ENCODE assay signal across 8 cellular contexts in the genomic region with DNA sequence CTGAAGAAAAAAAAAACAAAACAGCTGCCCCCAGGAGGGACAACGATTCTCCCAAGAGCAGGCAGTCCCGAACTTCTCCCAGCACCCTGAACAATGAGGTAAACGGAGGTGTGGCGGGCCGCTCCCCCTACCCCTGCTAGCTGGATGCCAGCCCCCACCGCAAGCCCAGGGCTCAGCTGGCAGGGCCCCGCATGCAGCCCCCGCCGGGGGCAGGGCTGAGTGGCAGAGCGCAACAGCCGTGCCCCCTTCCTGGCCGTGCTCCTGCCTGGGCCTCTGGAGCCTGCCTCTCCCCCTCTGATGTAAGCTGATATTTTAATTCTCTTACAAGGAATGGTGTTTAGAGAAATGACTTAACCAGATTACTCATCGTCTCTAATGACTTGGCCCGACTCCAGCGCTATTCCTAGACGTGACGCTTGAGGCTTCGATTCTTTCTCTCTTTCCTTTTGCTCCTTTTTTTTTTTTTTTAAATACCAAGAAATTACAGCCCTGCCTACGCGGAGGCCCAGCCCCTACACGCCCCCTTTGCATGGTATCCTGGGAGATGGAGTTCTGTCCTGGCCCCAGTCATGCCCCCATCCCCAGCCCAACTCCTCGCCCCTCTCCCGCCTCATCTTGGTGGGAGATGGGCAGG. TPM values are rescaled to one million over a fixed set of nuclear protein-coding genes. Genes with fewer than 3 reads are reported as not detected.
DNase-seq lines count a peak whose midpoint lies in the region; ATAC-seq, FAIRE-seq and TF ChIP-seq lines count a peak whose summit lies in the region.

No MANE protein-coding gene starts in this region.

- H3K4me3 ChIP-seq in pancreas, result peak overlapping the region in 2 of 4 donors; percentile 0 to 33
- peak overlapping the region; percentile 62 for H3K4me3 ChIP-seq in thoracic aorta

- peak overlapping the region in 3 of 4 donors; percentile 16 to 79 (median 73) for H3K27ac ChIP-seq in pancreas
- H3K27ac ChIP-seq in thoracic aorta, result peak overlapping the region; percentile 94 to 98

- H3K9me3 Mint-ChIP-seq in activated naive CD8-positive, alpha-beta T cell treated with anti-CD3 and anti-CD28 coated beads, Interleukin-2, amount 50 U/mL, for 24 hours, result no peaks in the 10 kb centered on the region

- no peaks in the 10 kb centered on the region for H3K36me3 ChIP-seq in pancreas
- no peaks in the 10 kb centered on the region for H3K36me3 ChIP-seq in thoracic aorta

- H3K27me3 ChIP-seq in pancreas (no peaks in the 10 kb centered on the region), thoracic aorta (replicated peaks; ENCODE audit: insufficient read depth) (no peaks in the 10 kb centered on the region)

- DNase-seq in AG20443 (ENCODE audit: low spot score), result peak; percentile 93
- DNase-seq in NCI-H1105 (lab: John Stamatoyannopoulos, UW), result peak; percentile 89
- peak; percentile 84 for DNase-seq in SW480 (ENCODE audit: low spot score)
- peak; percentile 84 for DNase-seq in activated naive CD8-positive, alpha-beta T cell treated with anti-CD3 and anti-CD28 coated beads, Interleukin-2, amount 50 U/mL, for 24 hours
- DNase-seq in Right ventricle myocardium inferior (ENCODE audit: missing footprints), result peak; percentile 92
- peak in 5 of 6 donors; percentile 75 to 86 (median 85) for DNase-seq in pancreas
- peak; percentile 98 for DNase-seq in thoracic aorta (ENCODE audit: low spot score)

- H3K27ac Mint-ChIP-seq in activated naive CD8-positive, alpha-beta T cell treated with anti-CD3 and anti-CD28 coated beads, Interleukin-2, amount 50 U/mL, for 24 hours, result peak overlapping the region; percentile 77

- ATAC-seq in GM21367 (IDR thresholded peaks at IDR 0.05; ENCODE audit: unreplicated experiment) (peak; percentile 29), Right ventricle myocardium inferior (peak; percentile 58), pancreas (peak; percentile 38 to 75 (median 54)), thoracic aorta (ENCODE audit: insufficient number of reproducible peaks, low FRiP score, low read depth) (peak; percentile 34)
- peak; percentile 50 for ATAC-seq in activated naive CD8-positive, alpha-beta T cell treated with anti-CD3 and anti-CD28 coated beads, Interleukin-2, amount 50 U/mL, for 24 hours

- FAIRE-seq in pancreas (lab: Jason Lieb, UNC), result peak; percentile 74

- H3K27me3 Mint-ChIP-seq in activated naive CD8-positive, alpha-beta T cell treated with anti-CD3 and anti-CD28 coated beads, Interleukin-2, amount 50 U/mL, for 24 hours, result peaks cover 2% of the 10 kb centered on the region

- TF ChIP-seq CTCF in pancreas (IDR thresholded peaks at IDR 0.05), result no peak
- no peak for TF ChIP-seq CTCF in thoracic aorta (IDR thresholded peaks at IDR 0.05)

- peak overlapping the region; percentile 45 for H3K4me3 Mint-ChIP-seq in activated naive CD8-positive, alpha-beta T cell treated with anti-CD3 and anti-CD28 coated beads, Interleukin-2, amount 50 U/mL, for 24 hours

- no peaks in the 10 kb centered on the region for H3K36me3 Mint-ChIP-seq in activated naive CD8-positive, alpha-beta T cell treated with anti-CD3 and anti-CD28 coated beads, Interleukin-2, amount 50 U/mL, for 24 hours (ENCODE audit: low read depth)

- 25 to 28% methylated on average over 23 of the region's 23 CpGs for WGBS in pancreas, 2 donors

- H3K4me1 ChIP-seq in pancreas (peaks cover 0 to 23% (median 3%) of the 10 kb centered on the region in 3 donors), thoracic aorta (ENCODE audit: control insufficient read depth in 1 of 2, low read depth in 2 of 2) (peaks cover 65 to 85% of the 10 kb centered on the region in 2 donors)

- intact Hi-C loops in Right ventricle myocardium inferior (cut with DNase I), result no loop called here
- intact Hi-C loops in pancreas (cut with DNase I), result no loop called here

- H3K9me3 ChIP-seq in pancreas (no peaks in the 10 kb centered on the region), thoracic aorta (no peaks in the 10 kb centered on the region)

- peaks cover 76% of the 10 kb centered on the region for H3K4me1 Mint-ChIP-seq in activated naive CD8-positive, alpha-beta T cell treated with anti-CD3 and anti-CD28 coated beads, Interleukin-2, amount 50 U/mL, for 24 hours

RNA-seq across cellular contexts. Expression of gene ARID5A, which starts 4.6 kb away (rescaled TPM):
- total RNA-seq in Right ventricle myocardium inferior, result 8.7 TPM
- total RNA-seq in pancreas, result 10 to 100 TPM in 1 of 6 donors, 1 to 10 TPM in 5; 3.3 to 12.0 (median 4.2) TPM
- polyA plus RNA-seq in pancreas, result 10 to 100 TPM; 13.7 to 20.7 TPM
- total RNA-seq in thoracic aorta, result 100 to 1,000 TPM; 152 to 231 TPM

RNA-seq across cellular contexts. Expression of gene NEURL3, which starts 26.8 kb away (rescaled TPM):
- total RNA-seq in Right ventricle myocardium inferior (0.14 TPM), pancreas (10 to 100 TPM in 5 of 6 donors, 1 to 10 TPM in 1; 8.6 to 30.4 (median 13.5) TPM), thoracic aorta (not detected)
- polyA plus RNA-seq in pancreas, result 10 to 100 TPM; 32.4 to 73.5 TPM

Comparison
In these comparisons a context has a peak if more than half of its experiments do, and no peak if none do; other contexts are left out.
1. RNA of gene ARID5A, which starts 4.6 kb away (total RNA-seq): 152 to 231 TPM in thoracic aorta; 8.7 TPM in Right ventricle myocardium inferior (single experiment) and 3.3 to 12.0 TPM in pancreas; every median in the first group is over 10 times any median in the second.
2. Peak in every context shown above with its lines, with median percentiles within 50 percentile points of each other: DNase-seq and ATAC-seq.